In genomic region chr16:88834670-88835069, GRCh38 we compare ENCODE assay signal across 2 cellular contexts.
TF ChIP-seq lines count a peak whose summit lies in the region.

No MANE protein-coding gene starts in this region.

TF ChIP-seq in HepG2, 621 proteins besides CTCF, POLR2A, EP300 and RAD21:
- TF ChIP-seq AGO2 (optimal IDR thresholded peaks at IDR 0.05; ENCODE audit: low read depth, low read length), result peak; percentile 15
- TF ChIP-seq, protein P1, sequence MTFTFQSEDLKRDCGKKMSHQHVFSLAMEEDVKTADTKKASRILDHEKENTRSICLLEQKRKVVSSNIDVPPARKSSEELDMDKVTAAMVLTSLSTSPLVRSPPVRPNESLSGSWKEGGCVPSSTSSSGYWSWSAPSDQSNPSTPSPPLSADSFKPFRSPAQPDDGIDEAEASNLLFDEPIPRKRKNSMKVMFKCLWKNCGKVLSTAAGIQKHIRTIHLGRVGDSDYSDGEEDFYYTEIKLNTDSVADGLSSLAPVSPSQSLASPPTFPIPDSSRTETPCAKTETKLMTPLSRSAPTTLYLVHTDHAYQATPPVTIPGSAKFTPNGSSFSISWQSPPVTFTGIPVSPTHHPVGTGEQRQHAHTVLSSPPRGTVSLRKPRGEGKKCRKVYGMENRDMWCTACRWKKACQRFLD (CRISPR knock-in tag; IDR thresholded peaks at IDR 0.05; ENCODE audit: borderline replicate concordance), result no peak

TF ChIP-seq in WTC11, 78 proteins besides CTCF, POLR2A, EP300 and RAD21:
- no peak for TF ChIP-seq ZNF423 (CRISPR knock-in tag; IDR thresholded peaks at IDR 0.05)
- TF ChIP-seq, protein P2, sequence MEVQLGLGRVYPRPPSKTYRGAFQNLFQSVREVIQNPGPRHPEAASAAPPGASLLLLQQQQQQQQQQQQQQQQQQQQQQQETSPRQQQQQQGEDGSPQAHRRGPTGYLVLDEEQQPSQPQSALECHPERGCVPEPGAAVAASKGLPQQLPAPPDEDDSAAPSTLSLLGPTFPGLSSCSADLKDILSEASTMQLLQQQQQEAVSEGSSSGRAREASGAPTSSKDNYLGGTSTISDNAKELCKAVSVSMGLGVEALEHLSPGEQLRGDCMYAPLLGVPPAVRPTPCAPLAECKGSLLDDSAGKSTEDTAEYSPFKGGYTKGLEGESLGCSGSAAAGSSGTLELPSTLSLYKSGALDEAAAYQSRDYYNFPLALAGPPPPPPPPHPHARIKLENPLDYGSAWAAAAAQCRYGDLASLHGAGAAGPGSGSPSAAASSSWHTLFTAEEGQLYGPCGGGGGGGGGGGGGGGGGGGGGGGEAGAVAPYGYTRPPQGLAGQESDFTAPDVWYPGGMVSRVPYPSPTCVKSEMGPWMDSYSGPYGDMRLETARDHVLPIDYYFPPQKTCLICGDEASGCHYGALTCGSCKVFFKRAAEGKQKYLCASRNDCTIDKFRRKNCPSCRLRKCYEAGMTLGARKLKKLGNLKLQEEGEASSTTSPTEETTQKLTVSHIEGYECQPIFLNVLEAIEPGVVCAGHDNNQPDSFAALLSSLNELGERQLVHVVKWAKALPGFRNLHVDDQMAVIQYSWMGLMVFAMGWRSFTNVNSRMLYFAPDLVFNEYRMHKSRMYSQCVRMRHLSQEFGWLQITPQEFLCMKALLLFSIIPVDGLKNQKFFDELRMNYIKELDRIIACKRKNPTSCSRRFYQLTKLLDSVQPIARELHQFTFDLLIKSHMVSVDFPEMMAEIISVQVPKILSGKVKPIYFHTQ (CRISPR knock-in tag; IDR thresholded peaks at IDR 0.05), result no peak
- TF ChIP-seq ZBTB43 (CRISPR knock-in tag; IDR thresholded peaks at IDR 0.05), result no peak
- no peak for TF ChIP-seq FOXP1 (CRISPR knock-in tag; IDR thresholded peaks at IDR 0.05; ENCODE audit: borderline replicate concordance)
